23 cellular contexts compared by ENCODE assay signal in the genomic region with DNA sequence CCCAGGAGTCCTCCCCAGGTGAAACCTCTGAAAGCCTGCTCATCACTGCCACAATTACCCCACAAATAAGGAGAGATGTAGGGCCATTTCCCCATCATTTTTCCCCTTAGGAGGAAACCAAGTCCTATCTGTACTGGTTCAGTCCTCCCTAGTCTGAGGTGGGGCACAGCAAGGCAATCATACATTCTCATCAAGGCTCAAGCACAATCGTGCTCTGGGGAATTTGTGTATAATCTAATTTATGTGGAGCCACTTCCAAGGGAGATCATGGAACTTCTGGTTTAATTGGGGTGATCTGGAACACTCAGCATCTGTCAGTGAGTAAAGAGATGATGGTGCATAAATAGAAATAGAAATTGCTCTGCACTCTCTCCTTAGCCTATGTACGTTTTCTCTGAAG.
"Had no signal": no experiment of that assay in that cellular context is flagged by ENCODE, and none has a peak within 500 bp of the region (broad histone marks: within the 10 kb centered on the region; RNA-seq: fewer than 3 reads in every experiment).

No MANE protein-coding gene starts in this region.

- H3K4me3 ChIP-seq: colonic mucosa, esophagus squamous epithelium, gastrocnemius medialis, heart right ventricle, left lung, lower lobe of right lung had no signal

- H3K9me3 ChIP-seq: colonic mucosa, esophagus squamous epithelium, gastrocnemius medialis, lower lobe of right lung had no signal

- H3K4me1 ChIP-seq: colonic mucosa, esophagus squamous epithelium, gastrocnemius medialis, heart right ventricle, left lung, lower lobe of right lung had no signal

- DNase-seq: colonic mucosa; cortex of kidney; effector CD8-positive, alpha-beta T cell; effector memory CD8-positive, alpha-beta T cell; endodermal cell; erythroblast; esophagus squamous epithelium; foreskin fibroblast; foreskin melanocyte; gastrocnemius medialis; glutamatergic neuron; head of caudate nucleus; heart right ventricle; hippocampal formation; left cardiac atrium; left lung; left ventricle myocardium superior; lower lobe of right lung; mesendoderm; midbrain; naive thymus-derived CD4-positive, alpha-beta T cell had no signal

- H3K27me3 ChIP-seq: colonic mucosa, esophagus squamous epithelium, gastrocnemius medialis, heart right ventricle, left lung had no signal

- ATAC-seq: effector memory CD8-positive, alpha-beta T cell; esophagus mucosa; gastrocnemius medialis; heart right ventricle; left cardiac atrium; left lung; left ventricle myocardium superior; lower lobe of right lung; naive thymus-derived CD4-positive, alpha-beta T cell had no signal

- H3K36me3 ChIP-seq: colonic mucosa, esophagus squamous epithelium, gastrocnemius medialis, heart right ventricle, left lung, lower lobe of right lung had no signal

- H3K27ac ChIP-seq: colonic mucosa, epithelial cell of prostate, esophagus squamous epithelium, gastrocnemius medialis, heart right ventricle, left lung, lower lobe of right lung had no signal
